ENCODE assay signal across 8 cellular contexts in the genomic region with DNA sequence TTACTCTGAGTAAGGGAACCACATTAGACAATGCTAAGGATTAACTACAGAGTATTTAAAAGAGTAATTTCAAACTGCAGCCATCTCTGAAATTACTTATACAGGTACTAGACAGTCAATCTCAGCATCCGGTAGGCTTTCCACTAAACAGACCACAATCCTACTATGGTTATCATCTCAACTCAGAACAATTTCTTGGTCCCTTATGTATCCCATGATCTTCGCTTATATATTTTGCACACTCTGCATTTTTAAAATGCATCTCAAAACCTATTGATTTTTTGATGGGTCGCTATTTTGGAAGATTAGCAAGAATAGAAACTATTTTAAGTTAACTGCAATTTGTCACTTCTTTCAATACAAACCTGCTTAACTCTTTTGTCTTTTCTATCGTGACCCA.
DNase-seq lines count a peak whose midpoint lies in the region; TF ChIP-seq lines count a peak whose summit lies in the region.

No MANE protein-coding gene starts in this region.

- H3K9ac ChIP-seq in HUES6 (ENCODE audit: low read length) (peak overlapping the region; percentile 86), muscle layer of colon (ENCODE audit: low read length) (peak overlapping the region; percentile 63)

- in situ Hi-C loops in brain microvascular endothelial cell (cut with HindIII; ENCODE audit: low pct_ligation_motif_present, low sequenced_read_pairs): no loop called here

- H3K27ac ChIP-seq in HUES6 (ENCODE audit: low read depth, low read length) (no peak overlapping the region; the same call in 1 of the 2 replicates), brain microvascular endothelial cell (peak overlapping the region; percentile 79), muscle layer of colon (ENCODE audit: low read depth, low read length) (peak overlapping the region; percentile 99)

- peak overlapping the region; percentile 82 for H3K4me3 ChIP-seq in AG10803 (ENCODE audit: low read length)
- peak overlapping the region; percentile 94 for H3K4me3 ChIP-seq in HUES6 (ENCODE audit: low read depth, low read length)
- H3K4me3 ChIP-seq in brain microvascular endothelial cell (ENCODE audit: low read depth, low read length): peak overlapping the region; percentile 80
- H3K4me3 ChIP-seq in muscle layer of colon (ENCODE audit: low read depth in 1 of 2, low read length in 2 of 2): peak overlapping the region; percentile 51 to 57

- H3K27me3 ChIP-seq in HUES6 (ENCODE audit: control insufficient read depth, insufficient read depth, low read length): no peaks in the 10 kb centered on the region
- H3K27me3 ChIP-seq in brain microvascular endothelial cell (replicated peaks): no peaks in the 10 kb centered on the region
- H3K27me3 ChIP-seq in muscle layer of colon (ENCODE audit: control insufficient read depth in 1 of 2, insufficient read depth in 2 of 2, low read length in 2 of 2): no peaks in the 10 kb centered on the region

- no peak for DNase-seq in AG10803 (ENCODE audit: low read depth)
- DNase-seq in brain microvascular endothelial cell: no peak
- DNase-seq in GM03348 (ENCODE audit: low spot score): no peak
- no peak for DNase-seq in iPS-NIHi11 (ENCODE audit: low spot score)
- DNase-seq in GOT3 (lab: John Stamatoyannopoulos, UW): no peak
- no peak for DNase-seq in NOMO-1 treated with DMSO at 0.1 percent for 48 hours (lab: John Stamatoyannopoulos, UW; ENCODE audit: unreplicated experiment)

- H3K36me3 ChIP-seq in HUES6 (ENCODE audit: control insufficient read depth, insufficient read depth, low read length) (peaks cover 16% of the 10 kb centered on the region), brain microvascular endothelial cell (replicated peaks) (peaks cover 7% of the 10 kb centered on the region), muscle layer of colon (ENCODE audit: insufficient read depth, low read length) (no peaks in the 10 kb centered on the region)

- no peaks in the 10 kb centered on the region for H3K9me3 ChIP-seq in HUES6 (ENCODE audit: control insufficient read depth, insufficient read depth, low read depth, low read length)
- H3K9me3 ChIP-seq in muscle layer of colon (ENCODE audit: low read length): no peaks in the 10 kb centered on the region

- TF ChIP-seq CTCF in AG10803 (conservative IDR thresholded peaks at IDR 0.05; ENCODE audit: low read length) (no peak), brain microvascular endothelial cell (IDR thresholded peaks at IDR 0.05; ENCODE audit: low read depth, low read length, missing control alignments) (no peak)

- H3K4me1 ChIP-seq in HUES6 (ENCODE audit: control insufficient read depth, insufficient read depth, low read length) (peaks cover 29% of the 10 kb centered on the region), muscle layer of colon (ENCODE audit: insufficient read depth, low read length) (peaks cover 42% of the 10 kb centered on the region)
